In genomic region chr11:65793625-65794400, GRCh38 we compare ENCODE assay signal across 28 cellular contexts. TPM values are rescaled to one million over a fixed set of nuclear protein-coding genes. Genes with fewer than 3 reads are reported as not detected.
DNase-seq lines count a peak whose midpoint lies in the region; ATAC-seq and TF ChIP-seq lines count a peak whose summit lies in the region.
"Had no signal": no experiment of that assay in that cellular context is flagged by ENCODE, and none has a peak within 500 bp of the region (broad histone marks: within the 10 kb centered on the region; RNA-seq: fewer than 3 reads in every experiment).

No MANE protein-coding gene starts in this region.

- no peak for TF ChIP-seq POLR2A in HCT116 (IDR thresholded peaks at IDR 0.05; ENCODE audit: borderline replicate concordance, extremely low read depth, insufficient read depth, insufficient read length)
- TF ChIP-seq POLR2A in breast epithelium (IDR thresholded peaks at IDR 0.05) = no peak

- no peak overlapping the region for H2AFZ ChIP-seq in HCT116 (ENCODE audit: low read depth, low read length, poor library complexity, severe bottlenecking)

- peak overlapping the region; percentile 65 for H3K9ac ChIP-seq in HCT116 (ENCODE audit: low read length)

- H3K4me1 ChIP-seq in HCT116 (ENCODE audit: control insufficient read depth in 1 of 2, insufficient read depth in 2 of 2, low read length in 2 of 2) = peaks cover 48 to 55% of the 10 kb centered on the region in 2 experiments
- peaks cover 0 to 24% of the 10 kb centered on the region in 2 donors for H3K4me1 ChIP-seq in breast epithelium
- H3K4me1 ChIP-seq in mucosa of descending colon (ENCODE audit: low read depth) = peaks cover 38% of the 10 kb centered on the region
- H3K4me1 ChIP-seq: esophagus muscularis mucosa, gastrocnemius medialis, SJCRH30, testis had no signal

- no peak overlapping the region for H3K27ac Mint-ChIP-seq in glutamatergic neuron (ENCODE audit: unreplicated experiment)
- H3K27ac Mint-ChIP-seq: activated CD4-positive, alpha-beta T cell treated with anti-CD3 and anti-CD28 coated beads for 36 hours; activated naive CD4-positive, alpha-beta T cell treated with anti-CD3 and anti-CD28 coated beads, Interleukin-2, amount 10 ng/mL, durations not matched to agents 7 days and 5 days; activated T-cell treated with anti-CD3 and anti-CD28 coated beads, Interleukin-2, amount 50 U/mL, for 24 hours; CD8-positive, alpha-beta T cell; stimulated activated naive B cell treated with anti-CD40 and anti-IgM and Interleukin-4, amounts not matched to agents 10 μg/mL and 1 μg/mL and 100 μg/mL, for 72 hours; T-helper 1 cell treated with Interleukin-12 subunit alpha and Interleukin-12 subunit beta and Interleukin-4 antibody, amounts not matched to agents 30 μg/mL and 1 μg/mL, for 36 hours had no signal

- no peaks in the 10 kb centered on the region for H3K9me3 ChIP-seq in HCT116 (ENCODE audit: control insufficient read depth in 1 of 2, insufficient read depth in 1 of 2, low read depth in 1 of 2, low read length in 2 of 2)
- H3K9me3 ChIP-seq in breast epithelium = no peaks in the 10 kb centered on the region
- H3K9me3 ChIP-seq in mucosa of descending colon = no peaks in the 10 kb centered on the region
- H3K9me3 ChIP-seq: esophagus muscularis mucosa, gastrocnemius medialis, neutrophil, SJCRH30, testis, vagina had no signal

- no peaks in the 10 kb centered on the region for H4K20me1 ChIP-seq in HCT116 (ENCODE audit: insufficient read depth)

- H3K36me3 ChIP-seq in HCT116 (ENCODE audit: control insufficient read depth in 1 of 2, insufficient read depth in 2 of 2, low read length in 2 of 2) = peaks cover 12 to 20% of the 10 kb centered on the region in 2 experiments; a peak in 3 of 4 replicates
- no peaks in the 10 kb centered on the region for H3K36me3 ChIP-seq in breast epithelium
- peaks cover 6% of the 10 kb centered on the region for H3K36me3 ChIP-seq in mucosa of descending colon (ENCODE audit: low read depth)
- H3K36me3 ChIP-seq: esophagus muscularis mucosa, gastrocnemius medialis, neutrophil, SJCRH30, vagina had no signal

- peaks cover 5% of the 10 kb centered on the region for H3K9me3 Mint-ChIP-seq in glutamatergic neuron (ENCODE audit: unreplicated experiment)
- H3K9me3 Mint-ChIP-seq: activated naive CD4-positive, alpha-beta T cell treated with anti-CD3 and anti-CD28 coated beads, Interleukin-2, amount 10 ng/mL, durations not matched to agents 7 days and 5 days; activated T-cell treated with anti-CD3 and anti-CD28 coated beads, Interleukin-2, amount 50 U/mL, for 24 hours; CD8-positive, alpha-beta T cell; stimulated activated naive B cell treated with anti-CD40 and anti-IgM and Interleukin-4, amounts not matched to agents 10 μg/mL and 1 μg/mL and 100 μg/mL, for 72 hours; T-helper 1 cell treated with Interleukin-12 subunit alpha and Interleukin-12 subunit beta and Interleukin-4 antibody, amounts not matched to agents 30 μg/mL and 1 μg/mL, for 36 hours had no signal

- H3K4me2 ChIP-seq in HCT116 (ENCODE audit: low read length) = peak overlapping the region; percentile 91

- RAD21 ChIA-PET in HCT116 (lab: Charles Lee; ENCODE audit: low non-redundant PET in 1 of 2, low total read pairs in 2 of 2, uncharacterized antibody in 2 of 2, unreplicated experiment in 2 of 2) = no interaction called here

- no peaks in the 10 kb centered on the region for H3K9me2 ChIP-seq in HCT116 (ENCODE audit: insufficient read depth)

- peak overlapping the region in 1 of 2 experiments; percentile 54; a peak in 3 of 4 replicates for H3K4me3 ChIP-seq in HCT116 (replicated peaks in 1 of 2; ENCODE audit: low read depth in 1 of 2, low read length in 2 of 2)
- H3K4me3 ChIP-seq in breast epithelium = no peak overlapping the region
- no peak overlapping the region for H3K4me3 ChIP-seq in mucosa of descending colon
- H3K4me3 ChIP-seq: dorsolateral prefrontal cortex, esophagus muscularis mucosa, gastrocnemius medialis, SJCRH30, testis, vagina had no signal

- H3K4me3 Mint-ChIP-seq in glutamatergic neuron (ENCODE audit: unreplicated experiment) = no peak overlapping the region
- H3K4me3 Mint-ChIP-seq: activated CD4-positive, alpha-beta T cell treated with anti-CD3 and anti-CD28 coated beads for 36 hours; activated naive CD4-positive, alpha-beta T cell treated with anti-CD3 and anti-CD28 coated beads, Interleukin-2, amount 10 ng/mL, durations not matched to agents 7 days and 5 days; activated T-cell treated with anti-CD3 and anti-CD28 coated beads, Interleukin-2, amount 50 U/mL, for 24 hours; CD8-positive, alpha-beta T cell; stimulated activated naive B cell treated with anti-CD40 and anti-IgM and Interleukin-4, amounts not matched to agents 10 μg/mL and 1 μg/mL and 100 μg/mL, for 72 hours; T-helper 1 cell treated with Interleukin-12 subunit alpha and Interleukin-12 subunit beta and Interleukin-4 antibody, amounts not matched to agents 30 μg/mL and 1 μg/mL, for 36 hours had no signal

- intact Hi-C loops in HCT116 (cut with micrococcal nuclease) (no loop called here), breast epithelium (cut with DNase I; ENCODE audit: low total_unique reads) (no loop called here), mucosa of descending colon (cut with DNase I, micrococcal nuclease) (no loop called here)

- peaks cover 38% of the 10 kb centered on the region for H3K79me2 ChIP-seq in HCT116 (ENCODE audit: insufficient read depth, low read length)

- POLR2A ChIA-PET in HCT116 (lab: Charles Lee) = no interaction called here

- BruUV-seq in HCT116 (replicated peaks; lab: Mats Ljungman, UMichigan) = no TSS peak

- peaks cover 9% of the 10 kb centered on the region for H3K27me3 Mint-ChIP-seq in glutamatergic neuron (ENCODE audit: unreplicated experiment)

- H3K27me3 ChIP-seq in HCT116 (ENCODE audit: insufficient read depth, low read length) = no peaks in the 10 kb centered on the region
- H3K27me3 ChIP-seq in breast epithelium = no peaks in the 10 kb centered on the region
- H3K27me3 ChIP-seq: testis, vagina had no signal

- DNase-seq in HCT116 (ENCODE audit: low read depth, low spot score) (no peak), NCI-H2196 (lab: John Stamatoyannopoulos, UW; ENCODE audit: unreplicated experiment) (peak; percentile 38), breast epithelium (ENCODE audit: low spot score in 2 of 2) (no peak), mucosa of descending colon (peak in 1 of 3 donors; percentile 73), dermis blood vessel endothelial cell (no peak), glutamatergic neuron (no peak), DMS 273 treated with DMSO at 0.1 percent for 48 hours (lab: John Stamatoyannopoulos, UW) (no peak)
- DNase-seq: activated CD4-positive, alpha-beta T cell treated with anti-CD3 and anti-CD28 coated beads for 36 hours; activated CD8-positive, alpha-beta memory T cell treated with anti-CD3 and anti-CD28 coated beads for 24 hours; activated naive CD4-positive, alpha-beta T cell treated with anti-CD3 and anti-CD28 coated beads, Interleukin-2, amount 10 ng/mL, durations not matched to agents 7 days and 5 days; activated T-cell treated with anti-CD3 and anti-CD28 coated beads, Interleukin-2, amount 50 U/mL, for 24 hours; anterior cingulate cortex; CD8-positive, alpha-beta T cell; central memory CD4-positive, alpha-beta T cell; dorsolateral prefrontal cortex; gastrocnemius medialis; kidney glomerular epithelial cell; NCI-H226; SJCRH30; stimulated activated CD4-positive, alpha-beta T cell treated with anti-CD3 and anti-CD28 coated beads, Interleukin-2, amount 100 ng/mL, for 24 hours; stimulated activated naive B cell treated with anti-CD40 and anti-IgM and Interleukin-4, amounts not matched to agents 10 μg/mL and 1 μg/mL and 100 μg/mL, for 72 hours; testis had no signal

- no peaks in the 10 kb centered on the region for H3K36me3 Mint-ChIP-seq in glutamatergic neuron (ENCODE audit: unreplicated experiment)
- H3K36me3 Mint-ChIP-seq: activated naive CD4-positive, alpha-beta T cell treated with anti-CD3 and anti-CD28 coated beads, Interleukin-2, amount 10 ng/mL, durations not matched to agents 7 days and 5 days; CD8-positive, alpha-beta T cell; stimulated activated naive B cell treated with anti-CD40 and anti-IgM and Interleukin-4, amounts not matched to agents 10 μg/mL and 1 μg/mL and 100 μg/mL, for 72 hours had no signal

- peaks cover 1% of the 10 kb centered on the region for H3K4me1 Mint-ChIP-seq in glutamatergic neuron (ENCODE audit: low read depth, unreplicated experiment)
- H3K4me1 Mint-ChIP-seq: activated CD4-positive, alpha-beta T cell treated with anti-CD3 and anti-CD28 coated beads for 36 hours had no signal

- H3K27ac ChIP-seq in HCT116 (ENCODE audit: low read depth, low read length) (peak overlapping the region; percentile 94), breast epithelium (peak overlapping the region; percentile 77 to 83)
- H3K27ac ChIP-seq: dorsolateral prefrontal cortex, esophagus muscularis mucosa, gastrocnemius medialis, neutrophil, SJCRH30, testis, vagina had no signal

- no peak for TF ChIP-seq CTCF in HCT116 (IDR thresholded peaks at IDR 0.05 in 2 of 3, conservative IDR thresholded peaks at IDR 0.05 in 1 of 3; ENCODE audit: borderline replicate concordance in 1 of 3, insufficient read depth in 1 of 3, low read depth in 2 of 3, low read length in 2 of 3)
- TF ChIP-seq CTCF in breast epithelium (IDR thresholded peaks at IDR 0.05) = no peak
- no peak for TF ChIP-seq CTCF in mucosa of descending colon (IDR thresholded peaks at IDR 0.05)
- TF ChIP-seq CTCF in glutamatergic neuron (IDR thresholded peaks at IDR 0.05; ENCODE audit: partially characterized antibody, unreplicated experiment) = no peak

- TF ChIP-seq RAD21 in HCT116 (IDR thresholded peaks at IDR 0.05; ENCODE audit: low read depth) = no peak

- ATAC-seq in HCT116 = no peak
- peak; percentile 22 for ATAC-seq in mucosa of descending colon
- ATAC-seq: activated CD4-positive, alpha-beta T cell treated with anti-CD3 and anti-CD28 coated beads for 36 hours; CD8-positive, alpha-beta T cell; gastrocnemius medialis; Panc1; stimulated activated naive B cell treated with anti-CD40 and anti-IgM and Interleukin-4, amounts not matched to agents 10 μg/mL and 1 μg/mL and 100 μg/mL, for 72 hours had no signal

- CTCF ChIA-PET in HCT116 (lab: Charles Lee) = interaction anchor here (5.8 kb wide), 1 partner anchor 14 kb away, joined by 73 read pairs; the partner anchor contains the start of gene AP5B1

RNA-seq across cellular contexts. Expression of gene OVOL1, which starts 7.0 kb away (rescaled TPM):
- total RNA-seq in HCT116 (2021; ENCODE audit: unreplicated experiment) (14.7 TPM), breast epithelium (1 to 10 TPM in 2 of 3 donors, not detected in 1; 3.6 to 5.1 TPM), mucosa of descending colon (10 to 100 TPM; 16.5 to 48.6 (median 34.3) TPM), dermis blood vessel endothelial cell (not detected in 2 replicates), glutamatergic neuron (ENCODE audit: unreplicated experiment) (not detected)
- polyA plus RNA-seq in HCT116 (2012) = 14.2 and 16.3 TPM in 2 replicates
- total RNA-seq: esophagus muscularis mucosa, SJCRH30, skeletal muscle tissue had no signal

RNA-seq across cellular contexts. Expression of gene AP5B1, which starts 13.0 kb away (rescaled TPM):
- 19.5 TPM for total RNA-seq in HCT116 (2021; ENCODE audit: unreplicated experiment)
- 10.5 and 11.1 TPM in 2 replicates for polyA plus RNA-seq in HCT116 (2012)
- total RNA-seq in breast epithelium = 10 to 100 TPM; 15.5 to 19.3 (median 17.6) TPM
- total RNA-seq in mucosa of descending colon = 10 to 100 TPM; 21.2 to 21.8 (median 21.3) TPM
- total RNA-seq in dermis blood vessel endothelial cell = 11.6 and 13.8 TPM in 2 replicates
- 13.2 TPM for total RNA-seq in glutamatergic neuron (ENCODE audit: unreplicated experiment)

RNA-seq across cellular contexts. Expression of gene SNX32, which starts 40.0 kb away (rescaled TPM):
- not detected for total RNA-seq in HCT116 (2021; ENCODE audit: unreplicated experiment)
- 0.20 and 0.39 TPM in 2 replicates for polyA plus RNA-seq in HCT116 (2012)
- total RNA-seq in breast epithelium = 1 to 10 TPM in 1 of 3 donors, under 1 TPM in 2; 0.15 to 2.3 (median 0.48) TPM
- 1 to 10 TPM; 1.1 to 9.4 (median 1.4) TPM for total RNA-seq in mucosa of descending colon
- total RNA-seq in dermis blood vessel endothelial cell = 0.17 and 0.33 TPM in 2 replicates
- 14.7 TPM for total RNA-seq in glutamatergic neuron (ENCODE audit: unreplicated experiment)
